Comparison of ENCODE assay signal across 34 cellular contexts in genomic region chr17:51901242-51901641, GRCh38.
"Had no signal": no experiment of that assay in that cellular context is flagged by ENCODE, and none has a peak within 500 bp of the region (broad histone marks: within the 10 kb centered on the region; RNA-seq: fewer than 3 reads in every experiment).

No MANE protein-coding gene starts in this region.

- H3K4me1 Mint-ChIP-seq: activated CD4-positive, alpha-beta T cell treated with anti-CD3 and anti-CD28 coated beads, Interleukin-2, amount 10 ng/mL, durations not matched to agents 24 days and 14 days; activated naive CD4-positive, alpha-beta T cell treated with anti-CD3 and anti-CD28 coated beads, Interleukin-2, amount 50 U/mL, for 24 hours; activated naive CD8-positive, alpha-beta T cell treated with anti-CD3 and anti-CD28 coated beads, Interleukin-2, amount 10 ng/mL, durations not matched to agents 7 days and 5 days; activated T-helper 17 cell treated with anti-CD3 and anti-CD28 coated beads, Interleukin-2, amount 50 U/mL, for 72 hours had no signal

- H3K4me3 ChIP-seq: ascending aorta, cardiac muscle cell, PC-9 had no signal

- H3K9me3 Mint-ChIP-seq: activated CD4-positive, alpha-beta T cell treated with anti-CD3 and anti-CD28 coated beads, Interleukin-2, amount 10 ng/mL, durations not matched to agents 24 days and 14 days; activated CD8-positive, alpha-beta T cell treated with anti-CD3 and anti-CD28 coated beads for 36 hours; activated naive CD8-positive, alpha-beta T cell treated with anti-CD3 and anti-CD28 coated beads, Interleukin-2, amount 10 ng/mL, durations not matched to agents 7 days and 5 days; activated T-helper 17 cell treated with anti-CD3 and anti-CD28 coated beads, Interleukin-2, amount 50 U/mL, for 72 hours had no signal

- H3K36me3 Mint-ChIP-seq: activated naive CD4-positive, alpha-beta T cell treated with anti-CD3 and anti-CD28 coated beads, Interleukin-2, amount 50 U/mL, for 24 hours; activated naive CD8-positive, alpha-beta T cell treated with anti-CD3 and anti-CD28 coated beads, Interleukin-2, amount 10 ng/mL, durations not matched to agents 7 days and 5 days had no signal

- H3K9me3 ChIP-seq: ascending aorta had no signal

- H3K27me3 Mint-ChIP-seq: activated CD8-positive, alpha-beta T cell treated with anti-CD3 and anti-CD28 coated beads for 36 hours had no signal

- H2AFZ ChIP-seq: PC-9 had no signal

- H3K4me2 ChIP-seq: PC-9 had no signal

- DNase-seq: activated CD4-positive, alpha-beta T cell treated with anti-CD3 and anti-CD28 coated beads for 1 hour; activated CD4-positive, alpha-beta T cell treated with anti-CD3 and anti-CD28 coated beads, Interleukin-2, amount 10 ng/mL, durations not matched to agents 24 days and 14 days; activated CD4-positive, alpha-beta T cell treated with anti-CD3 and anti-CD28 coated beads, Interleukin-2, amount 50 U/mL, for 4 hours; activated CD4-positive, CD25-positive, alpha-beta regulatory T cell; activated CD8-positive, alpha-beta T cell treated with anti-CD3 and anti-CD28 coated beads for 36 hours; activated effector memory CD4-positive, alpha-beta T cell treated with anti-CD3 and anti-CD28 coated beads, Interleukin-2, amount 50 U/mL, for 16 hours; activated naive CD4-positive, alpha-beta T cell; activated naive CD8-positive, alpha-beta T cell treated with anti-CD3 and anti-CD28 coated beads, Interleukin-2, amount 10 ng/mL, durations not matched to agents 7 days and 5 days; activated T-cell treated with anti-CD3 and anti-CD28 coated beads, Interleukin-2, amount 50 U/mL, for 1 hour; activated T-cell treated with anti-CD3 and anti-CD28 coated beads, Interleukin-2, amount 50 U/mL, for 72 hours; amygdala; MM.1S; MV-4-11; NCI-H1092; NCI-H146; NCI-H187; NCI-H2029 treated with DMSO at 0.1 percent for 48 hours; NCI-H2107; NCI-H2171; NCI-H510A; NCI-H526; NCI-H748 treated with DMSO at 0.1 percent for 48 hours; NK-92 treated with Interleukin-12 subunit alpha and Interleukin-12 subunit beta, amount 100 ng/mL, for 24 hours; PC-9; Right ventricle myocardium superior; SW 1271; T-helper 1 cell; T-helper 9 cell had no signal

- H3K27me3 ChIP-seq: ascending aorta, cardiac muscle cell had no signal

- ATAC-seq: activated CD8-positive, alpha-beta T cell treated with anti-CD3 and anti-CD28 coated beads for 36 hours; activated T-cell treated with anti-CD3 and anti-CD28 coated beads, Interleukin-2, amount 50 U/mL, for 72 hours; activated T-helper 17 cell treated with anti-CD3 and anti-CD28 coated beads, Interleukin-2, amount 50 U/mL, for 72 hours had no signal

- H3K36me3 ChIP-seq: ascending aorta, cardiac muscle cell had no signal

- H3K27ac ChIP-seq: ascending aorta, cardiac muscle cell, PC-9, RWPE1, VCaP had no signal

- H3K4me3 Mint-ChIP-seq: activated CD4-positive, alpha-beta T cell treated with anti-CD3 and anti-CD28 coated beads, Interleukin-2, amount 10 ng/mL, durations not matched to agents 24 days and 14 days; activated CD8-positive, alpha-beta T cell treated with anti-CD3 and anti-CD28 coated beads for 36 hours; activated naive CD4-positive, alpha-beta T cell treated with anti-CD3 and anti-CD28 coated beads, Interleukin-2, amount 50 U/mL, for 24 hours; activated naive CD8-positive, alpha-beta T cell treated with anti-CD3 and anti-CD28 coated beads, Interleukin-2, amount 10 ng/mL, durations not matched to agents 7 days and 5 days; activated T-cell treated with anti-CD3 and anti-CD28 coated beads, Interleukin-2, amount 50 U/mL, for 72 hours; activated T-helper 17 cell treated with anti-CD3 and anti-CD28 coated beads, Interleukin-2, amount 50 U/mL, for 72 hours had no signal

- H3K4me1 ChIP-seq: ascending aorta had no signal

- H3K27ac Mint-ChIP-seq: activated CD4-positive, alpha-beta T cell treated with anti-CD3 and anti-CD28 coated beads, Interleukin-2, amount 10 ng/mL, durations not matched to agents 24 days and 14 days; activated CD8-positive, alpha-beta T cell treated with anti-CD3 and anti-CD28 coated beads for 36 hours; activated naive CD4-positive, alpha-beta T cell treated with anti-CD3 and anti-CD28 coated beads, Interleukin-2, amount 50 U/mL, for 24 hours; activated naive CD8-positive, alpha-beta T cell treated with anti-CD3 and anti-CD28 coated beads, Interleukin-2, amount 10 ng/mL, durations not matched to agents 7 days and 5 days; activated T-helper 17 cell treated with anti-CD3 and anti-CD28 coated beads, Interleukin-2, amount 50 U/mL, for 72 hours had no signal
